Comparison of ENCODE assay signal across 20 cellular contexts in the genomic region with DNA sequence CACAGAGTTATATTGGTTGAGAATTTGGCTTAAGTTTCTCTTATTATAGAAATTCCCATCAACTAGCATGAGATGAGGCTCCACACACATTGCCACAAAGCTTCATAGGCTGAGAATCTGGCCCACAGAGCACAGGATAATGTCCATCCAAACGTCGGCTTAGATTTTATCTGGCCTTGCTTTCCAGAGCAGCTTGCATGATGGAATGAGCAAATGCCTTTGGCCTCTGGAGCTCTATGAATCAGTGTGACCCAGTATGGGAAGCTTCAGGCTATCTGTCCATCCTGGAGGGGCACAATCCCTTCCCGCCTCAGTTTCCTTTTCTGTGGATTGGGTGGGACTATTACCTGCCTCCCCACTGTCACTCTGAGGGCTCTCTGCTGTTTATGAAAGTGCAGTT.
DNase-seq lines count a peak whose midpoint lies in the region; ATAC-seq and TF ChIP-seq lines count a peak whose summit lies in the region.
"Had no signal": no experiment of that assay in that cellular context is flagged by ENCODE, and none has a peak within 500 bp of the region (broad histone marks: within the 10 kb centered on the region; RNA-seq: fewer than 3 reads in every experiment).

No MANE protein-coding gene starts in this region.

- no peak for TF ChIP-seq POLR2A in vagina (IDR thresholded peaks at IDR 0.05)

- intact Hi-C loops in vagina (cut with DNase I): no loop called here

- DNase-seq in BE2C: peak; percentile 29
- DNase-seq in ELF-1 (ENCODE audit: low read depth, low spot score): peak; percentile 12
- DNase-seq in cerebellar cortex (ENCODE audit: low spot score): peak; percentile 42
- DNase-seq in vagina (ENCODE audit: extremely low spot score in 2 of 2): peak; percentile 52 to 61
- DNase-seq in Kasumi-1 (lab: John Stamatoyannopoulos, UW): no peak
- DNase-seq: 8988T; ACHN; AML-193; Caco-2; CD4-positive, CD25-positive, alpha-beta regulatory T cell; CD8-positive, alpha-beta T cell; DMS153; DND-41; GF-D8; H9 had no signal

- H3K27ac ChIP-seq in vagina: no peak overlapping the region
- H3K27ac ChIP-seq: A549 had no signal

- no peak for ATAC-seq in HG03097 (IDR thresholded peaks at IDR 0.05; ENCODE audit: low FRiP score, unreplicated experiment)
- ATAC-seq in GM18502 (IDR thresholded peaks at IDR 0.05; ENCODE audit: poor library complexity, unreplicated experiment): no peak
- ATAC-seq: A549; CD8-positive, alpha-beta T cell; GM23338; HCT116 had no signal

- no peaks in the 10 kb centered on the region for H3K27me3 ChIP-seq in BE2C
- H3K27me3 ChIP-seq in vagina: no peaks in the 10 kb centered on the region

- H3K9me3 ChIP-seq in BE2C (no peaks in the 10 kb centered on the region), vagina (no peaks in the 10 kb centered on the region)
- H3K9me3 ChIP-seq: A549, Caco-2 had no signal

- TF ChIP-seq CTCF in BE2C (IDR thresholded peaks at IDR 0.05; ENCODE audit: low read depth, low read length): no peak
- TF ChIP-seq CTCF in vagina (IDR thresholded peaks at IDR 0.05): no peak

- H3K4me3 ChIP-seq in BE2C (ENCODE audit: low read depth, low read length) (no peak overlapping the region), vagina (no peak overlapping the region)
- H3K4me3 ChIP-seq: A549, GM23338 had no signal

- H3K4me1 ChIP-seq in BE2C (peaks cover 4% of the 10 kb centered on the region; the same call in 1 of the 2 replicates), vagina (no peaks in the 10 kb centered on the region)
- H3K4me1 ChIP-seq: A549, Caco-2 had no signal

- H3K36me3 ChIP-seq in BE2C: no peaks in the 10 kb centered on the region
- no peaks in the 10 kb centered on the region for H3K36me3 ChIP-seq in vagina

Comparison
In these comparisons a context has a peak if more than half of its experiments do, and no peak if none do; other contexts are left out.
1. DNase-seq: peak in BE2C (single experiment), ELF-1 (single experiment), cerebellar cortex (single experiment) and vagina (2 of 2); none in Kasumi-1 (0 of 2).